26 cellular contexts compared by ENCODE assay signal in the genomic region with DNA sequence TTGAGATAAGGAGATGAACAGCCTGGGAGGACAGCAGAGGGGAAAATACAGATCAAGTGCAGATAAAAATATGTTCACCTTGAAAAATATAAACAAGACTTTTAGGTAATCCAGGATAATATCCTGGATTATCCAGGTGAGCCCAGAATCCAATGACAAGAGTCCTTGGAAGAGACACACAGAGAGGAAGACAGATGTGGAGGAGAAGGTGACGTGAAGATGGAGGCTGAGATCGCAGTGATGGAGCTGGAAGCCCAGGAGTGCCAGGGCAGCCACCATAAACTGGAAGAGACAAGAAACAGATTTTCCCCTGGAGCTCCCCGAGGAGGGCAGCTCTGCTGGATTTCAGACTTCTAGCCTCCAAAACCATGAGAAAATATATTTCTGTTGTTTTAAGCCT.
"Had no signal": no experiment of that assay in that cellular context is flagged by ENCODE, and none has a peak within 500 bp of the region (broad histone marks: within the 10 kb centered on the region; RNA-seq: fewer than 3 reads in every experiment).

No MANE protein-coding gene starts in this region.

- H3K9me3 Mint-ChIP-seq: nephron progenitor cell; stimulated activated naive B cell treated with anti-CD40 and anti-IgM and Interleukin-4, amounts not matched to agents 10 μg/mL and 1 μg/mL and 100 μg/mL, for 72 hours had no signal

- H3K27ac ChIP-seq: breast epithelium, left lung, ovary, prostate gland, stomach, suprapubic skin, tibial nerve, VCaP had no signal

- H3K4me1 Mint-ChIP-seq: immature natural killer cell; naive B cell; stimulated activated naive B cell treated with anti-CD40 and anti-IgM and Interleukin-4, amounts not matched to agents 10 μg/mL and 1 μg/mL and 100 μg/mL, for 72 hours had no signal

- H3K4me3 ChIP-seq: breast epithelium, heart left ventricle, left lung, lung, ovary, prostate gland, smooth muscle cell, stomach, suprapubic skin, tibial nerve had no signal

- H3K27ac Mint-ChIP-seq: immature natural killer cell; naive B cell; stimulated activated naive B cell treated with anti-CD40 and anti-IgM and Interleukin-4, amounts not matched to agents 10 μg/mL and 1 μg/mL and 100 μg/mL, for 72 hours had no signal

- H3K36me3 ChIP-seq: breast epithelium, heart left ventricle, left lung, ovary, prostate gland, stomach, suprapubic skin, tibial nerve had no signal

- DNase-seq: activated CD4-positive, alpha-beta T cell treated with anti-CD3 and anti-CD28 coated beads for 4 hours; activated CD4-positive, alpha-beta T cell treated with anti-CD3 and anti-CD28 coated beads, Interleukin-2, amount 50 U/mL, for 4 hours; activated gamma-delta T cell treated with Interleukin-2 at 50 U/mL for 16 hours; activated naive CD4-positive, alpha-beta T cell treated with anti-CD3 and anti-CD28 coated beads, Interleukin-2, amount 50 U/mL, for 16 hours; activated T-cell treated with anti-CD3 and anti-CD28 coated beads, Interleukin-2, amount 50 U/mL, for 1 hour; amniotic stem cell; cortex of kidney; immature natural killer cell; left lung; mesendoderm; naive B cell; nephron progenitor cell; ovary; stimulated activated CD4-positive, alpha-beta T cell treated with anti-CD3 and anti-CD28 coated beads, Interleukin-2, amount 100 ng/mL, for 24 hours; stimulated activated naive B cell treated with anti-CD40 and anti-IgM and Interleukin-4, amounts not matched to agents 10 μg/mL and 1 μg/mL and 100 μg/mL, for 72 hours; stomach had no signal

- H3K4me2 ChIP-seq: smooth muscle cell had no signal

- H3K27me3 ChIP-seq: breast epithelium, heart left ventricle, left lung, ovary, stomach, suprapubic skin, tibial nerve had no signal

- FAIRE-seq: endothelial cell of umbilical vein, TTC549 had no signal

- H3K4me3 Mint-ChIP-seq: immature natural killer cell; naive B cell; nephron progenitor cell; stimulated activated naive B cell treated with anti-CD40 and anti-IgM and Interleukin-4, amounts not matched to agents 10 μg/mL and 1 μg/mL and 100 μg/mL, for 72 hours had no signal

- H3K9me3 ChIP-seq: breast epithelium, heart left ventricle, left lung, ovary, prostate gland, stomach, suprapubic skin, tibial nerve had no signal

- ATAC-seq: left lung; stimulated activated naive B cell treated with anti-CD40 and anti-IgM and Interleukin-4, amounts not matched to agents 10 μg/mL and 1 μg/mL and 100 μg/mL, for 72 hours had no signal

- H3K36me3 Mint-ChIP-seq: naive B cell; stimulated activated naive B cell treated with anti-CD40 and anti-IgM and Interleukin-4, amounts not matched to agents 10 μg/mL and 1 μg/mL and 100 μg/mL, for 72 hours had no signal

- H3K27me3 Mint-ChIP-seq: naive B cell; stimulated activated naive B cell treated with anti-CD40 and anti-IgM and Interleukin-4, amounts not matched to agents 10 μg/mL and 1 μg/mL and 100 μg/mL, for 72 hours had no signal

- H3K4me1 ChIP-seq: breast epithelium, left lung, prostate gland, suprapubic skin had no signal
